ENCODE assay signal across 9 cellular contexts in genomic region chr18:57802869-57803118, GRCh38.
DNase-seq lines count a peak whose midpoint lies in the region; ATAC-seq and TF ChIP-seq lines count a peak whose summit lies in the region.
"Had no signal": no experiment of that assay in that cellular context is flagged by ENCODE, and none has a peak within 500 bp of the region (broad histone marks: within the 10 kb centered on the region; RNA-seq: fewer than 3 reads in every experiment).

No MANE protein-coding gene starts in this region.

- peak overlapping the region in 2 of 3 experiments; percentile 85 to 89 for H3K4me3 Mint-ChIP-seq in nephron

- ATAC-seq in HG02798 (IDR thresholded peaks at IDR 0.05; ENCODE audit: poor library complexity, unreplicated experiment): peak; percentile 49
- ATAC-seq in HG02610 (IDR thresholded peaks at IDR 0.05; ENCODE audit: unreplicated experiment): no peak

- DNase-seq in AG08396 (ENCODE audit: low spot score): peak; percentile 23
- DNase-seq in coronary artery (ENCODE audit: low spot score): no peak
- no peak for DNase-seq in activated CD8-positive, alpha-beta memory T cell treated with anti-CD3 and anti-CD28 coated beads for 24 hours
- no peak for DNase-seq in hypothalamus (lab: John Stamatoyannopoulos, UW)
- no peak for DNase-seq in 8988T
- DNase-seq: hippocampal formation had no signal

- no peaks in the 10 kb centered on the region for H3K9me3 Mint-ChIP-seq in nephron

- TF ChIP-seq CTCF in coronary artery (IDR thresholded peaks at IDR 0.05): no peak
- no peak for TF ChIP-seq CTCF in nephron (IDR thresholded peaks at IDR 0.05; ENCODE audit: unreplicated experiment in 3 of 3)

- peaks cover 24% of the 10 kb centered on the region for H3K4me1 Mint-ChIP-seq in nephron

- H3K36me3 Mint-ChIP-seq in nephron (ENCODE audit: low read depth): no peaks in the 10 kb centered on the region

- H3K27ac ChIP-seq in coronary artery: peak overlapping the region; percentile 89 to 97

- H3K27me3 Mint-ChIP-seq in nephron (ENCODE audit: low read depth): peaks cover 86% of the 10 kb centered on the region

- no peak overlapping the region for H3K27ac Mint-ChIP-seq in nephron

- peak overlapping the region; percentile 94 for H3K4me3 ChIP-seq in coronary artery
